ENCODE assay signal across 26 cellular contexts in the genomic region with DNA sequence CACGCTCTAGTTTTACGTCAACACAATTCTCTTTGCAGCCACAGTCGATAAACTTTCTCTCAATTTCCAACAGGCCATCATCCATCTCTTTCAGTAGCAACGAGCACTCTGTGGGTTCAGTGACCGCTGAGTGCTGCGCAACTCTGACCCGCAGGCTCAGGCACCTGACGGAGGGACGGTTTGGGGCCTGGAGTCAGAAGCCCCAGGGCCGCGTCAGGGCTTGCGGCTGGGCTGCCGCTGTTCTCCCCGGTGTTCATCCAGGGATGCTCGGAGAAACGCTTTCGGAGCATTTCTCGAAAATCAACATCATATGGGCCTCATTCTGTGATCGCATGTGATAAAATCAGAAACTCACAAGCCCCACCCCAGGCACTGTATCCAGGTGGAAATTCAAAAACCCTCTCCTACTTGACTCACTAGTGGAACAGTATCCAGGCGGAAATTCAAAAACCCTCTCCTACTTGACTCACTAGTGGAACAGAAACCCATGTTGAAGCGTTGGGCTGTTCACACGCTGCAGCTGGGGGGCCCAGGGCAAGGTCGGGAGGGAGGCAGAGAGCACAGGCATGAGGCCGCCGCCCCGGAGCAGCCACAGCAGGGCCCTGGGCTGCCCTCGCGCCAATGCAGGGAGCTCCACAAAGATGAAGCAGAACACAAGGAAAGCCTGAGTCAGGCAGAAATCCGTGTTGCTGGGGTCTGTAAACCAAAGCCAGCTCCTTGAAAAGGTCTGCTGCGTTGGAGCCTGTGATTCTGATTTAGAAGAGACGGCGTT.
DNase-seq lines count a peak whose midpoint lies in the region; ATAC-seq and TF ChIP-seq lines count a peak whose summit lies in the region.
"Had no signal": no experiment of that assay in that cellular context is flagged by ENCODE, and none has a peak within 500 bp of the region (broad histone marks: within the 10 kb centered on the region; RNA-seq: fewer than 3 reads in every experiment).

No MANE protein-coding gene starts in this region.

- no peak overlapping the region for H2BK15ac ChIP-seq in neuronal stem cell (ENCODE audit: low read length)

- no peak overlapping the region for H3K27ac ChIP-seq in dorsolateral prefrontal cortex
- H3K27ac ChIP-seq in neuronal stem cell (replicated peaks; ENCODE audit: low read length) = no peak overlapping the region
- H3K27ac ChIP-seq: SK-N-MC, skin epidermis, stomach, thyroid gland had no signal

- peak overlapping the region; percentile 53 for H3K4ac ChIP-seq in neuronal stem cell (ENCODE audit: low read length)

- peaks cover 0 to 2% of the 10 kb centered on the region in 2 donors for H3K9me3 ChIP-seq in neuronal stem cell (replicated peaks in 1 of 2; ENCODE audit: control insufficient read depth in 2 of 2, insufficient read depth in 1 of 2, low read depth in 1 of 2, low read length in 2 of 2)
- H3K9me3 ChIP-seq: thyroid gland had no signal

- H3K4me2 ChIP-seq in neuronal stem cell (ENCODE audit: insufficient read depth, low read length, poor library complexity, severe bottlenecking) = no peak overlapping the region

- peak overlapping the region; percentile 31 for H2BK120ac ChIP-seq in neuronal stem cell (ENCODE audit: low read depth, low read length)

- WGBS in neuronal stem cell (ENCODE audit: extremely low coverage in 2 of 2, insufficient read length in 2 of 2, insufficient replicate concordance in 1 of 2), 2 donors = no CpG with 5 or more reads among the region's 32 CpGs

- no peak overlapping the region for H2BK12ac ChIP-seq in neuronal stem cell (ENCODE audit: low read length)

- no peak overlapping the region for H3K23ac ChIP-seq in neuronal stem cell (ENCODE audit: low read depth, low read length, poor library complexity)

- H3K14ac ChIP-seq in neuronal stem cell (ENCODE audit: low read length) = no peak overlapping the region

- peak overlapping the region; percentile 71 for H3K18ac ChIP-seq in neuronal stem cell (ENCODE audit: low read length)

- no peak overlapping the region for H4K8ac ChIP-seq in neuronal stem cell (ENCODE audit: low read depth, low read length)

- peak overlapping the region; percentile 75 for H2BK5ac ChIP-seq in neuronal stem cell (ENCODE audit: low read length)

- H4K91ac ChIP-seq in neuronal stem cell (ENCODE audit: low read depth, low read length, poor library complexity) = no peak overlapping the region

- intact Hi-C loops in natural killer cell (cut with micrococcal nuclease) = no loop called here
- intact Hi-C loops in dorsolateral prefrontal cortex (cut with DNase I) = no loop called here

- peak overlapping the region; percentile 75 for H2AK5ac ChIP-seq in neuronal stem cell (ENCODE audit: low read depth, low read length)

- peak; percentile 45 for DNase-seq in natural killer cell treated with Interleukin-12 subunit alpha and Interleukin-12 subunit beta and Interleukin-15 and Interleukin-18, amount 100 ng/mL, for 72 hours (ENCODE audit: low spot score)
- DNase-seq in natural killer cell (no peak), dorsolateral prefrontal cortex (peak in 6 of 10 donors; percentile 2 to 18 (median 12)), neuronal stem cell (ENCODE audit: low spot score) (no peak), dermis blood vessel endothelial cell (no peak)
- DNase-seq in stimulated activated effector memory CD8-positive, alpha-beta T cell treated with anti-CD3 and anti-CD28 coated beads, Interleukin-12 subunit alpha, Interleukin-12 subunit beta, amount 100 ng/mL, for 72 hours (ENCODE audit: low spot score in 2 of 2) = no peak
- DNase-seq: activated CD4-positive, alpha-beta T cell treated with anti-CD3 and anti-CD28 coated beads for 36 hours; activated CD8-positive, alpha-beta T cell treated with anti-CD3 and anti-CD28 coated beads, Interleukin-2, amount 10 ng/mL, durations not matched to agents 7 days and 5 days; amygdala; C1 segment of cervical spinal cord; effector CD8-positive, alpha-beta T cell; erythroblast; HFFc6; Kasumi-1; kidney glomerular epithelial cell; mesendoderm; NCI-H1436; NCI-H345; NCI-H748 treated with DMSO at 0.1 percent for 48 hours; RPMI8226; stomach; thyroid gland had no signal

- peaks cover 12% of the 10 kb centered on the region in 2 donors for H3K4me1 ChIP-seq in neuronal stem cell (ENCODE audit: control insufficient read depth in 2 of 2, insufficient read depth in 1 of 2, low read depth in 1 of 2, low read length in 2 of 2)
- H3K4me1 ChIP-seq: thyroid gland had no signal

- no peak overlapping the region for H3K4me3 ChIP-seq in dorsolateral prefrontal cortex
- peak overlapping the region in 1 of 2 donors; percentile 39 for H3K4me3 ChIP-seq in neuronal stem cell (ENCODE audit: low read length in 2 of 2)
- H3K4me3 ChIP-seq: GM12878, SK-N-MC, skin epidermis, stomach, thyroid gland had no signal

- no peaks in the 10 kb centered on the region for H3K79me1 ChIP-seq in neuronal stem cell (ENCODE audit: low read depth, low read length)

- no peak overlapping the region for H3K27ac Mint-ChIP-seq in natural killer cell treated with Interleukin-12 subunit alpha and Interleukin-12 subunit beta and Interleukin-15 and Interleukin-18, amount 100 ng/mL, for 72 hours
- H3K27ac Mint-ChIP-seq in natural killer cell = no peak overlapping the region
- H3K27ac Mint-ChIP-seq in stimulated activated effector memory CD8-positive, alpha-beta T cell treated with anti-CD3 and anti-CD28 coated beads, Interleukin-12 subunit alpha, Interleukin-12 subunit beta, amount 100 ng/mL, for 72 hours = no peak overlapping the region
- H3K27ac Mint-ChIP-seq: activated CD4-positive, alpha-beta T cell treated with anti-CD3 and anti-CD28 coated beads for 36 hours; activated CD8-positive, alpha-beta T cell treated with anti-CD3 and anti-CD28 coated beads, Interleukin-2, amount 10 ng/mL, durations not matched to agents 7 days and 5 days; HFFc6 had no signal

- no peak for TF ChIP-seq CTCF in natural killer cell (IDR thresholded peaks at IDR 0.05)
- no peak for TF ChIP-seq CTCF in dorsolateral prefrontal cortex (IDR thresholded peaks at IDR 0.05 in 54 of 56, conservative IDR thresholded peaks at IDR 0.05 in 2 of 56; ENCODE audit: low read depth in 1 of 56, partially characterized antibody in 56 of 56)

- peaks cover 0 to 10% (median 0%) of the 10 kb centered on the region in 45 donors for H3K27me3 ChIP-seq in dorsolateral prefrontal cortex
- peaks cover 0 to 19% (median 0%) of the 10 kb centered on the region in 3 experiments for H3K27me3 ChIP-seq in neuronal stem cell (ENCODE audit: control insufficient read depth in 3 of 3, insufficient read depth in 3 of 3, low read depth in 1 of 3, low read length in 3 of 3)
- H3K27me3 ChIP-seq: thyroid gland had no signal

- H2AFZ ChIP-seq in neuronal stem cell (ENCODE audit: low read length) = no peak overlapping the region

- H3K4me1 Mint-ChIP-seq in natural killer cell treated with Interleukin-12 subunit alpha and Interleukin-12 subunit beta and Interleukin-15 and Interleukin-18, amount 100 ng/mL, for 72 hours (ENCODE audit: low read depth in 2 of 2) = peaks cover 0 to 8% of the 10 kb centered on the region in 2 donors
- H3K4me1 Mint-ChIP-seq in natural killer cell = peaks cover 9 to 16% of the 10 kb centered on the region in 2 donors
- H3K4me1 Mint-ChIP-seq in stimulated activated effector memory CD8-positive, alpha-beta T cell treated with anti-CD3 and anti-CD28 coated beads, Interleukin-12 subunit alpha, Interleukin-12 subunit beta, amount 100 ng/mL, for 72 hours = peaks cover 8% of the 10 kb centered on the region

- no peaks in the 10 kb centered on the region for H3K9me3 Mint-ChIP-seq in natural killer cell treated with Interleukin-12 subunit alpha and Interleukin-12 subunit beta and Interleukin-15 and Interleukin-18, amount 100 ng/mL, for 72 hours
- no peaks in the 10 kb centered on the region for H3K9me3 Mint-ChIP-seq in natural killer cell
- no peaks in the 10 kb centered on the region for H3K9me3 Mint-ChIP-seq in stimulated activated effector memory CD8-positive, alpha-beta T cell treated with anti-CD3 and anti-CD28 coated beads, Interleukin-12 subunit alpha, Interleukin-12 subunit beta, amount 100 ng/mL, for 72 hours
- H3K9me3 Mint-ChIP-seq: HFFc6 had no signal

- H3K27me3 Mint-ChIP-seq in natural killer cell treated with Interleukin-12 subunit alpha and Interleukin-12 subunit beta and Interleukin-15 and Interleukin-18, amount 100 ng/mL, for 72 hours = peaks cover 3 to 19% of the 10 kb centered on the region in 2 donors
- H3K27me3 Mint-ChIP-seq in natural killer cell (ENCODE audit: low read depth in 2 of 2) = no peaks in the 10 kb centered on the region

- H3K36me3 Mint-ChIP-seq in natural killer cell treated with Interleukin-12 subunit alpha and Interleukin-12 subunit beta and Interleukin-15 and Interleukin-18, amount 100 ng/mL, for 72 hours = no peaks in the 10 kb centered on the region
- H3K36me3 Mint-ChIP-seq in natural killer cell = no peaks in the 10 kb centered on the region
- H3K36me3 Mint-ChIP-seq in stimulated activated effector memory CD8-positive, alpha-beta T cell treated with anti-CD3 and anti-CD28 coated beads, Interleukin-12 subunit alpha, Interleukin-12 subunit beta, amount 100 ng/mL, for 72 hours = no peaks in the 10 kb centered on the region

- peak overlapping the region; percentile 81 for H3K9ac ChIP-seq in neuronal stem cell (ENCODE audit: low read depth, low read length, poor library complexity)

- no peaks in the 10 kb centered on the region for H3K36me3 ChIP-seq in neuronal stem cell (replicated peaks in 1 of 2; ENCODE audit: control insufficient read depth in 2 of 2, insufficient read depth in 2 of 2, low read length in 2 of 2)
- H3K36me3 ChIP-seq: thyroid gland had no signal

- no peak overlapping the region for H3K4me3 Mint-ChIP-seq in natural killer cell treated with Interleukin-12 subunit alpha and Interleukin-12 subunit beta and Interleukin-15 and Interleukin-18, amount 100 ng/mL, for 72 hours
- H3K4me3 Mint-ChIP-seq in natural killer cell = no peak overlapping the region
- H3K4me3 Mint-ChIP-seq in stimulated activated effector memory CD8-positive, alpha-beta T cell treated with anti-CD3 and anti-CD28 coated beads, Interleukin-12 subunit alpha, Interleukin-12 subunit beta, amount 100 ng/mL, for 72 hours = no peak overlapping the region
- H3K4me3 Mint-ChIP-seq: activated CD4-positive, alpha-beta T cell treated with anti-CD3 and anti-CD28 coated beads for 36 hours; activated CD8-positive, alpha-beta T cell treated with anti-CD3 and anti-CD28 coated beads, Interleukin-2, amount 10 ng/mL, durations not matched to agents 7 days and 5 days; HFFc6 had no signal

- ATAC-seq in natural killer cell treated with Interleukin-12 subunit alpha and Interleukin-12 subunit beta and Interleukin-15 and Interleukin-18, amount 100 ng/mL, for 72 hours = no peak
- ATAC-seq in natural killer cell = no peak
- ATAC-seq in stimulated activated effector memory CD8-positive, alpha-beta T cell treated with anti-CD3 and anti-CD28 coated beads, Interleukin-12 subunit alpha, Interleukin-12 subunit beta, amount 100 ng/mL, for 72 hours = no peak
- no peak for ATAC-seq in HG02852 (IDR thresholded peaks at IDR 0.05; ENCODE audit: unreplicated experiment)
- ATAC-seq: activated CD4-positive, alpha-beta T cell treated with anti-CD3 and anti-CD28 coated beads for 36 hours; activated CD8-positive, alpha-beta T cell treated with anti-CD3 and anti-CD28 coated beads, Interleukin-2, amount 10 ng/mL, durations not matched to agents 7 days and 5 days; GM12878 had no signal

Comparison
In these comparisons a context has a peak if more than half of its experiments do, and no peak if none do; other contexts are left out.
1. DNase-seq: peak in natural killer cell treated with Interleukin-12 subunit alpha and Interleukin-12 subunit beta and Interleukin-15 and Interleukin-18, amount 100 ng/mL, for 72 hours (single experiment) and dorsolateral prefrontal cortex (6 of 10); none in natural killer cell (single experiment), neuronal stem cell (single experiment), stimulated activated effector memory CD8-positive, alpha-beta T cell treated with anti-CD3 and anti-CD28 coated beads, Interleukin-12 subunit alpha, Interleukin-12 subunit beta, amount 100 ng/mL, for 72 hours (0 of 2) and dermis blood vessel endothelial cell (single experiment).